8 cellular contexts compared by ENCODE assay signal in the genomic region with DNA sequence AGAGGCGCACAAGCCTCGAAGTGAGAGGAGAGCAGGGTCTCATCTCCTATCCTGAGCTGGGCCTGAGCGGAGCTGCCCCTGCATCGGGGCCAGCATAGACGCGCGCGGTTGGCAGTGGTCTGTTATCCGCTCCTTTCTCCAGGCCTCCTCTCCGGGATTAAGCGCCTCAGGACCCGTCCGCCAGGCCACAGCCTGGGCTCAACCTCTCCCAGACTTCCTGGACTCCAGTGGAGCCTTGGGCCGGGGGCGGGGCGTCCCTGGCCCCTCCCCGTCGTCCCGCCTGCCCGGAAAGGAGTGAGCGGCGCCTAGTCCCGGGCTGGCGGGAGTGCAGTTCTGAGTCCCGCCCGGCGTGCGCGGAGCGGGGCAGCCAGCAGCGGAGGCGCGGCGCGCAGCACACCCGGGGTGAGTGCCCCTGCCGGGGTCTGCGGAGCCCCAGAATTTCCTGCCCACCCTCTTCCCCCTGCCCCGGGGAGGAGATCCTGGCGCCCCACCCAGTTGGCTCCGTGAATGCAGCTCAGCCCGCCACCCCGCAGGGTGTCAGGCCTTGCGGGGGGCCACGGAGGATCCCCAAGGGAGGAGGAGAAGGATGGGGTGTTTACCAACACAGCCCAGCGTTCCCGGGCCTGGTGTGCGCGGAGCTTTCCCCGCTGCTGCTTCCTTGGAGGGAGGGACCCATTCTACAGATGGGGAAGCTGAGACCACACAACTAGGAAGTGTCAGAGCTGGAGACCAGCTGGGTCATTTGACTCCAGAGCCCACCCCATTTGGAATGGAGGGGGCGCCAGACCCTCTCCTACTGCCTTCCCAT. TPM values are rescaled to one million over a fixed set of nuclear protein-coding genes. Genes with fewer than 3 reads are reported as not detected.
A peak's percentile ranks its signal among the peaks of the same experiment; 100 is the strongest.
DNase-seq lines count a peak whose midpoint lies in the region; ATAC-seq and TF ChIP-seq lines count a peak whose summit lies in the region.

TCIRG1 (plus strand) TSS at position 308 of the 808 bp plus-strand sequence. CDS start 2,247 bp downstream, outside the sequence.

- peak; percentile 53 to 99 (median 88) for TF ChIP-seq POLR2A in upper lobe of left lung (IDR thresholded peaks at IDR 0.05)

- peak within 1 kb of the TSS; percentile 88 for H3K27ac Mint-ChIP-seq in activated naive CD4-positive, alpha-beta T cell treated with anti-CD3 and anti-CD28 coated beads, Interleukin-2, amount 50 U/mL, for 24 hours
- peak within 1 kb of the TSS; percentile 84 for H3K27ac Mint-ChIP-seq in osteocyte (ENCODE audit: unreplicated experiment)

- no peak for TF ChIP-seq CTCF in osteocyte (IDR thresholded peaks at IDR 0.05)
- peak in 4 of 6 experiments; percentile 23 to 70 (median 48) for TF ChIP-seq CTCF in upper lobe of left lung (IDR thresholded peaks at IDR 0.05)

- H3K27ac ChIP-seq in upper lobe of left lung: peak within 1 kb of the TSS; percentile 86 to 98 (median 96)

- ATAC-seq in HG02642 (IDR thresholded peaks at IDR 0.05; ENCODE audit: poor library complexity, unreplicated experiment) (peak; percentile 52), upper lobe of left lung (ENCODE audit: low FRiP score in 2 of 2) (peak; percentile 80 to 92)

- H3K9me3 Mint-ChIP-seq in activated naive CD4-positive, alpha-beta T cell treated with anti-CD3 and anti-CD28 coated beads, Interleukin-2, amount 50 U/mL, for 24 hours: no peaks in the 10 kb centered on the region
- no peaks in the 10 kb centered on the region for H3K9me3 Mint-ChIP-seq in osteocyte (ENCODE audit: unreplicated experiment)

- peaks cover 15% of the 10 kb centered on the region for H3K4me1 Mint-ChIP-seq in activated naive CD4-positive, alpha-beta T cell treated with anti-CD3 and anti-CD28 coated beads, Interleukin-2, amount 50 U/mL, for 24 hours
- peaks cover 35% of the 10 kb centered on the region for H3K4me1 Mint-ChIP-seq in osteocyte (ENCODE audit: unreplicated experiment)

- no peaks in the 10 kb centered on the region for H3K36me3 Mint-ChIP-seq in activated naive CD4-positive, alpha-beta T cell treated with anti-CD3 and anti-CD28 coated beads, Interleukin-2, amount 50 U/mL, for 24 hours
- H3K36me3 Mint-ChIP-seq in osteocyte (ENCODE audit: unreplicated experiment): peaks cover 2% of the 10 kb centered on the region

- WGBS in upper lobe of left lung, 2 donors: 7 to 21% methylated on average over 7 to 28 of the region's 51 CpGs

- in situ Hi-C loops in SK-MEL-5 (cut with HindIII; ENCODE audit: low pct_unique_long_range_greater_than_20kb, low sequenced_read_pairs): no loop called here

- peak; percentile 86 for DNase-seq in DMS53 treated with DMSO at 0.1 percent for 48 hours (lab: John Stamatoyannopoulos, UW; ENCODE audit: unreplicated experiment)
- peak; percentile 72 for DNase-seq in SK-MEL-5 (ENCODE audit: low read depth, low spot score)
- DNase-seq in glomerular visceral epithelial cell (ENCODE audit: extremely low spot score): peak; percentile 80
- no peak for DNase-seq in osteocyte (ENCODE audit: extremely low spot score, unreplicated experiment)
- peak; percentile 95 to 97 for DNase-seq in upper lobe of left lung
- no peak for DNase-seq in cerebellar nuclear complex (lab: John Stamatoyannopoulos, UW)

- no peaks in the 10 kb centered on the region for H3K27me3 Mint-ChIP-seq in activated naive CD4-positive, alpha-beta T cell treated with anti-CD3 and anti-CD28 coated beads, Interleukin-2, amount 50 U/mL, for 24 hours
- no peaks in the 10 kb centered on the region for H3K27me3 Mint-ChIP-seq in osteocyte (ENCODE audit: unreplicated experiment)

- peaks cover 5 to 37% (median 22%) of the 10 kb centered on the region in 4 donors for H3K36me3 ChIP-seq in upper lobe of left lung

- H3K9me3 ChIP-seq in upper lobe of left lung: no peaks in the 10 kb centered on the region

- peaks cover 37 to 68% (median 50%) of the 10 kb centered on the region in 4 donors for H3K4me1 ChIP-seq in upper lobe of left lung

- H3K4me3 ChIP-seq in upper lobe of left lung: peak within 1 kb of the TSS; percentile 67 to 84 (median 78)

- no peak for TF ChIP-seq EP300 in upper lobe of left lung (IDR thresholded peaks at IDR 0.05)

- H3K4me3 Mint-ChIP-seq in activated naive CD4-positive, alpha-beta T cell treated with anti-CD3 and anti-CD28 coated beads, Interleukin-2, amount 50 U/mL, for 24 hours: peak within 1 kb of the TSS; percentile 89
- peak within 1 kb of the TSS; percentile 72 for H3K4me3 Mint-ChIP-seq in osteocyte (ENCODE audit: unreplicated experiment)

- no peaks in the 10 kb centered on the region for H3K27me3 ChIP-seq in upper lobe of left lung

RNA-seq across cellular contexts. Expression of gene TCIRG1, which starts in this region (rescaled TPM):
- total RNA-seq in SK-MEL-5 (2014; rRNA removed; shearing (Covaris generic)): 21.6 and 22.2 TPM in 2 replicates
- 33.6 and 35.4 TPM in 2 replicates for polyA plus RNA-seq in SK-MEL-5 (2015; cell fraction: cytosol; rRNA removed)
- 539 and 555 TPM in 2 replicates for polyA plus RNA-seq in SK-MEL-5 (2015; cell fraction: nucleus; rRNA removed)
- total RNA-seq in osteocyte (53.0 and 54.2 TPM in 2 replicates), upper lobe of left lung (100 to 1,000 TPM; 141 to 919 (median 287) TPM)

Comparison
In these comparisons a context has a peak if more than half of its experiments do, and no peak if none do; other contexts are left out.
1. DNase-seq: peak in DMS53 treated with DMSO at 0.1 percent for 48 hours (single experiment), SK-MEL-5 (single experiment), glomerular visceral epithelial cell (single experiment) and upper lobe of left lung (2 of 2); none in osteocyte (single experiment) and cerebellar nuclear complex (0 of 2).